Comparison of ENCODE assay signal across 21 cellular contexts in genomic region chr10:15792777-15793176, GRCh38.
"Had no signal": no experiment of that assay in that cellular context is flagged by ENCODE, and none has a peak within 500 bp of the region (broad histone marks: within the 10 kb centered on the region; RNA-seq: fewer than 3 reads in every experiment).

No MANE protein-coding gene starts in this region.

- DNase-seq: activated CD4-positive, alpha-beta T cell treated with anti-CD3 and anti-CD28 coated beads, Interleukin-2, amount 10 ng/mL, durations not matched to agents 24 days and 14 days; activated CD8-positive, alpha-beta memory T cell treated with anti-CD3 and anti-CD28 coated beads, Interleukin-2, amount 10 ng/mL, durations not matched to agents 7 days and 5 days; activated CD8-positive, alpha-beta T cell treated with anti-CD3 and anti-CD28 coated beads for 36 hours; activated effector memory CD4-positive, alpha-beta T cell treated with anti-CD3 and anti-CD28 coated beads, Interleukin-2, amount 50 U/mL, for 16 hours; activated naive CD4-positive, alpha-beta T cell treated with anti-CD3 and anti-CD28 coated beads, Interleukin-2, amount 10 ng/mL, durations not matched to agents 7 days and 5 days; activated naive CD8-positive, alpha-beta T cell treated with anti-CD3 and anti-CD28 coated beads, Interleukin-2, amount 50 U/mL, for 24 hours; activated T-cell treated with anti-CD3 and anti-CD28 coated beads for 4 hours; anterior cingulate cortex; dorsolateral prefrontal cortex; effector memory CD8-positive, alpha-beta T cell; esophagus squamous epithelium; mucosa of descending colon; naive thymus-derived CD4-positive, alpha-beta T cell; stimulated activated CD4-positive, alpha-beta T cell treated with anti-CD3 and anti-CD28 coated beads, Interleukin-12 subunit alpha, Interleukin-12 subunit beta, amount 100 ng/mL, for 4 hours; stimulated activated naive CD8-positive, alpha-beta T cell treated with anti-CD3 and anti-CD28 coated beads, Interleukin-15, amount 100 ng/mL, for 72 hours; trophoblast cell had no signal

- H3K4me3 ChIP-seq: dorsolateral prefrontal cortex, esophagus squamous epithelium, heart left ventricle, mucosa of descending colon, prostate gland, right atrium auricular region had no signal

- H3K36me3 ChIP-seq: prostate gland had no signal

- ATAC-seq: activated CD8-positive, alpha-beta memory T cell treated with anti-CD3 and anti-CD28 coated beads, Interleukin-2, amount 10 ng/mL, durations not matched to agents 7 days and 5 days; activated CD8-positive, alpha-beta T cell treated with anti-CD3 and anti-CD28 coated beads for 36 hours; activated naive CD8-positive, alpha-beta T cell treated with anti-CD3 and anti-CD28 coated beads, Interleukin-2, amount 50 U/mL, for 24 hours; effector memory CD8-positive, alpha-beta T cell; mucosa of descending colon; naive thymus-derived CD4-positive, alpha-beta T cell; SK-N-SH treated with all-trans-retinoic acid at 6 μM for 48 hours; stimulated activated naive CD8-positive, alpha-beta T cell treated with anti-CD3 and anti-CD28 coated beads, Interleukin-15, amount 100 ng/mL, for 72 hours had no signal

- FAIRE-seq: islet of Langerhans had no signal

- H3K27ac ChIP-seq: dorsolateral prefrontal cortex had no signal

- H3K27me3 ChIP-seq: dorsolateral prefrontal cortex, esophagus squamous epithelium, heart left ventricle, right atrium auricular region had no signal

- H3K9me3 ChIP-seq: esophagus squamous epithelium, heart left ventricle, mucosa of descending colon, prostate gland, right atrium auricular region had no signal
